ENCODE assay signal across 9 cellular contexts in genomic region chr19:10424011-10424637, GRCh38. TPM values are rescaled to one million over a fixed set of nuclear protein-coding genes. Genes with fewer than 3 reads are reported as not detected.
DNase-seq lines count a peak whose midpoint lies in the region; ATAC-seq, FAIRE-seq and TF ChIP-seq lines count a peak whose summit lies in the region.
"Had no signal": no experiment of that assay in that cellular context is flagged by ENCODE, and none has a peak within 500 bp of the region (broad histone marks: within the 10 kb centered on the region; RNA-seq: fewer than 3 reads in every experiment).

No MANE protein-coding gene starts in this region.

- ATAC-seq in pancreas (peak; percentile 92 to 96 (median 93)), HG03108 (IDR thresholded peaks at IDR 0.05; ENCODE audit: unreplicated experiment) (no peak), HG02970 (IDR thresholded peaks at IDR 0.05; ENCODE audit: low FRiP score, unreplicated experiment) (no peak)

- H3K9ac ChIP-seq in ES-I3 (ENCODE audit: low read depth, low read length): peak overlapping the region; percentile 47; the same call in 1 of the 2 replicates

- H3K36me3 Mint-ChIP-seq in activated naive CD8-positive, alpha-beta T cell treated with anti-CD3 and anti-CD28 coated beads for 36 hours: peaks cover 8% of the 10 kb centered on the region

- no peaks in the 10 kb centered on the region for H3K9me3 Mint-ChIP-seq in activated naive CD8-positive, alpha-beta T cell treated with anti-CD3 and anti-CD28 coated beads for 36 hours

- peak; percentile 83 to 93 (median 88) for TF ChIP-seq CTCF in pancreas (IDR thresholded peaks at IDR 0.05)

- H3K4me1 Mint-ChIP-seq in activated naive CD8-positive, alpha-beta T cell treated with anti-CD3 and anti-CD28 coated beads for 36 hours: peaks cover 69% of the 10 kb centered on the region

- H3K4me3 Mint-ChIP-seq in activated naive CD8-positive, alpha-beta T cell treated with anti-CD3 and anti-CD28 coated beads for 36 hours: peak overlapping the region; percentile 75

- H3K4me1 ChIP-seq in ES-I3 (ENCODE audit: insufficient read depth, low read length) (peaks cover 3% of the 10 kb centered on the region; the same call in 1 of the 2 replicates), SJCRH30 (peaks cover 14% of the 10 kb centered on the region), pancreas (peaks cover 0 to 22% (median 0%) of the 10 kb centered on the region in 3 donors)

- peak overlapping the region; percentile 44 for H3K27ac Mint-ChIP-seq in activated naive CD8-positive, alpha-beta T cell treated with anti-CD3 and anti-CD28 coated beads for 36 hours

- WGBS in pancreas, 2 donors: 2 to 3% methylated on average over 36 to 38 of the region's 38 CpGs

- H3K27ac ChIP-seq in SJCRH30 (peak overlapping the region; percentile 60; the same call in 1 of the 2 replicates), pancreas (no peak overlapping the region)

- H3K27me3 ChIP-seq in SJCRH30 (no peaks in the 10 kb centered on the region), pancreas (peaks cover 0 to 17% (median 3%) of the 10 kb centered on the region in 4 donors)

- H3K36me3 ChIP-seq in ES-I3 (ENCODE audit: insufficient read depth, low read length) (no peaks in the 10 kb centered on the region), SJCRH30 (no peaks in the 10 kb centered on the region), pancreas (no peaks in the 10 kb centered on the region)

- peak; percentile 57 for TF ChIP-seq RAD21 in Ishikawa (IDR thresholded peaks at IDR 0.05; ENCODE audit: low read depth)

- H3K4me3 ChIP-seq in SJCRH30 (peak overlapping the region; percentile 53), pancreas (peak overlapping the region in 2 of 4 donors; percentile 29 to 35)

- intact Hi-C loops in cardiac septum (cut with DNase I) (no loop called here), pancreas (cut with DNase I) (no loop called here)

- peaks cover 68% of the 10 kb centered on the region for H3K27me3 Mint-ChIP-seq in activated naive CD8-positive, alpha-beta T cell treated with anti-CD3 and anti-CD28 coated beads for 36 hours

- DNase-seq in SJCRH30 (peak; percentile 83 to 88), cardiac septum (ENCODE audit: low spot score) (peak; percentile 87), pancreas (peak; percentile 74 to 97 (median 88))
- peak; percentile 76 for DNase-seq in activated naive CD8-positive, alpha-beta T cell treated with anti-CD3 and anti-CD28 coated beads for 36 hours

- no peak for FAIRE-seq in pancreas (lab: Jason Lieb, UNC)
- FAIRE-seq: endometrium had no signal

- no peaks in the 10 kb centered on the region for H3K9me3 ChIP-seq in ES-I3 (ENCODE audit: control insufficient read depth, insufficient read depth, low read length)
- H3K9me3 ChIP-seq in SJCRH30 (replicated peaks): no peaks in the 10 kb centered on the region
- H3K9me3 ChIP-seq in pancreas: no peaks in the 10 kb centered on the region

- TF ChIP-seq EP300 in Ishikawa (IDR thresholded peaks at IDR 0.05; ENCODE audit: borderline replicate concordance): no peak

TF ChIP-seq in Ishikawa, 13 proteins besides CTCF, POLR2A, EP300 and RAD21:
- no peak for TF ChIP-seq EGR1 (IDR thresholded peaks at IDR 0.05)
- TF ChIP-seq YY1 (IDR thresholded peaks at IDR 0.05; ENCODE audit: low read depth): no peak
- TF ChIP-seq TAF1 (IDR thresholded peaks at IDR 0.05; ENCODE audit: low read depth): no peak
- no peak; the same call in 1 of the 2 replicates for TF ChIP-seq ZBTB7A (IDR thresholded peaks at IDR 0.05; ENCODE audit: low read depth)
- no peak for TF ChIP-seq MAX (IDR thresholded peaks at IDR 0.05)
- no peak for TF ChIP-seq CREB1 (IDR thresholded peaks at IDR 0.05; ENCODE audit: low read depth)
- no peak for TF ChIP-seq NFIC (IDR thresholded peaks at IDR 0.05)
- TF ChIP-seq REST (IDR thresholded peaks at IDR 0.05; ENCODE audit: low read depth): no peak
- TF ChIP-seq CEBPB (IDR thresholded peaks at IDR 0.05): no peak
- TF ChIP-seq FOXM1 (IDR thresholded peaks at IDR 0.05; ENCODE audit: borderline replicate concordance, low read depth): no peak
- TF ChIP-seq TCF12 (IDR thresholded peaks at IDR 0.05; ENCODE audit: low read depth): no peak
- TF ChIP-seq TEAD4 (IDR thresholded peaks at IDR 0.05): no peak

RNA-seq across cellular contexts. Expression of gene PDE4A, which starts 3.8 kb away (rescaled TPM):
- 3.7 and 4.2 TPM in 2 replicates for total RNA-seq in SJCRH30 (2014; rRNA removed; shearing (Covaris generic))
- total RNA-seq in activated naive CD8-positive, alpha-beta T cell treated with anti-CD3 and anti-CD28 coated beads for 36 hours: 10 to 100 TPM; 10.6 to 11.4 TPM
- total RNA-seq in cardiac septum (8.2 TPM), pancreas (10 to 100 TPM in 4 of 6 donors, 1 to 10 TPM in 2; 6.6 to 12.6 (median 11.2) TPM)
- polyA plus RNA-seq in pancreas: 1 to 10 TPM; 5.0 to 8.5 TPM

RNA-seq across cellular contexts. Expression of gene CDC37, which starts 20.8 kb away (rescaled TPM):
- 118 and 130 TPM in 2 replicates for total RNA-seq in SJCRH30 (2014; rRNA removed; shearing (Covaris generic))
- 100 to 1,000 TPM; 242 to 252 TPM for total RNA-seq in activated naive CD8-positive, alpha-beta T cell treated with anti-CD3 and anti-CD28 coated beads for 36 hours
- total RNA-seq in cardiac septum (140 TPM), pancreas (10 to 100 TPM; 41.3 to 61.0 (median 48.5) TPM)
- 100 to 1,000 TPM; 226 to 266 TPM for polyA plus RNA-seq in pancreas

RNA-seq across cellular contexts. Expression of gene TYK2, which starts 43.8 kb away (rescaled TPM):
- 45.8 and 56.1 TPM in 2 replicates for total RNA-seq in SJCRH30 (2014; rRNA removed; shearing (Covaris generic))
- 100 to 1,000 TPM; 153 to 155 TPM for total RNA-seq in activated naive CD8-positive, alpha-beta T cell treated with anti-CD3 and anti-CD28 coated beads for 36 hours
- total RNA-seq in cardiac septum: 66.2 TPM
- total RNA-seq in pancreas: 10 to 100 TPM; 42.5 to 90.3 (median 53.3) TPM
- 100 to 1,000 TPM; 203 to 302 TPM for polyA plus RNA-seq in pancreas

Comparison
In these comparisons a context has a peak if more than half of its experiments do, and no peak if none do; other contexts are left out.
1. ATAC-seq: peak in pancreas (4 of 4); none in HG03108 (single experiment) and HG02970 (single experiment).
2. Peak in every context shown above with its lines, with median percentiles within 50 percentile points of each other: DNase-seq.